Comparison of ENCODE assay signal across 1 cellular context in the genomic region with DNA sequence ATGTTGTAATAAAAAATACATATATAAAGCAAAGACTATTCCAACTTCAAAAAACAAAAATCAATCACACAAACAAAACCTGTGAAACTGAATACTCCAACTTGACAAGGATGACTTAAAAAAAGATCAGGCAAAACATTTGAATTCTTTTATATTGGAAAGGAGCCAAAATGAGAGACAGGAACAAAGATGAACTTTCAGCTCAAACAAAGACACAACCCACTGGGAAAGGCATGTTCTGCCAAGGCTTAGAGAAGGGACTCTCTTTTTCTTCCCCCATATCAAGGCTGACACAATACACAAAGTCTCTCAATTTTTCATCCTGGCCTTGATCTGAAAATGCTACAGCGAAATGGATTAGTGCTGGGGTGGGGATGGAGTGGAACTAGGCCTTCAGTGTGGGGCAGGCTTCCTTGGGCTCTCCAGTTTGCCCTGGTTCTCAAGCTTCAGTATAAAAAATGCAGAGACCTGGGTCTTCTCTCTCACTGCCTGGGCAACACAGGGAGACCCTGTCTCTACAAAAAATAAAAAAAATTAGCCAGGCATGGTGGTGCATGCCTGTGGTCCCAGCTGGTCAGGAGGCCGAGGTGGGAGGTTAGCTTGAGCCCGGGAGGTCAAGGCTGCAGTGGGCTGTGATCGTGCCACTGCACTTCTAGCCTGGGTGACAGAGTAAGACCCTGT.
A peak's percentile ranks its signal among the peaks of the same experiment; 100 is the strongest.
TF ChIP-seq lines count a peak whose summit lies in the region.

No MANE protein-coding gene starts in this region.

TF ChIP-seq in HepG2, 621 proteins besides CTCF, POLR2A, EP300 and RAD21 (continued from another document and continues in another):
- TF ChIP-seq, protein P1, sequence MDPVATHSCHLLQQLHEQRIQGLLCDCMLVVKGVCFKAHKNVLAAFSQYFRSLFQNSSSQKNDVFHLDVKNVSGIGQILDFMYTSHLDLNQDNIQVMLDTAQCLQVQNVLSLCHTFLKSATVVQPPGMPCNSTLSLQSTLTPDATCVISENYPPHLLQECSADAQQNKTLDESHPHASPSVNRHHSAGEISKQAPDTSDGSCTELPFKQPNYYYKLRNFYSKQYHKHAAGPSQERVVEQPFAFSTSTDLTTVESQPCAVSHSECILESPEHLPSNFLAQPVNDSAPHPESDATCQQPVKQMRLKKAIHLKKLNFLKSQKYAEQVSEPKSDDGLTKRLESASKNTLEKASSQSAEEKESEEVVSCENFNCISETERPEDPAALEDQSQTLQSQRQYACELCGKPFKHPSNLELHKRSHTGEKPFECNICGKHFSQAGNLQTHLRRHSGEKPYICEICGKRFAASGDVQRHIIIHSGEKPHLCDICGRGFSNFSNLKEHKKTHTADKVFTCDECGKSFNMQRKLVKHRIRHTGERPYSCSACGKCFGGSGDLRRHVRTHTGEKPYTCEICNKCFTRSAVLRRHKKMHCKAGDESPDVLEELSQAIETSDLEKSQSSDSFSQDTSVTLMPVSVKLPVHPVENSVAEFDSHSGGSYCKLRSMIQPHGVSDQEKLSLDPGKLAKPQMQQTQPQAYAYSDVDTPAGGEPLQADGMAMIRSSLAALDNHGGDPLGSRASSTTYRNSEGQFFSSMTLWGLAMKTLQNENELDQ (CRISPR knock-in tag; IDR thresholded peaks at IDR 0.05; ENCODE audit: borderline replicate concordance) = no peak
- no peak for TF ChIP-seq ZNF530 (CRISPR knock-in tag; IDR thresholded peaks at IDR 0.05; ENCODE audit: low read depth)
- no peak for TF ChIP-seq NFYC (CRISPR knock-in tag; IDR thresholded peaks at IDR 0.05)
- no peak for TF ChIP-seq SIN3B (IDR thresholded peaks at IDR 0.05; ENCODE audit: low read length)
- no peak for TF ChIP-seq KLF12 (CRISPR knock-in tag; IDR thresholded peaks at IDR 0.05; ENCODE audit: borderline replicate concordance)
- peak; percentile 79 for TF ChIP-seq ZNF501 (CRISPR knock-in tag; IDR thresholded peaks at IDR 0.05)
- TF ChIP-seq ZNF510 (CRISPR knock-in tag; IDR thresholded peaks at IDR 0.05; ENCODE audit: low read depth) = no peak
- 0 out of 2 replicates have a peak, but pooled peaks have one; percentile 3 for TF ChIP-seq ZNF644 (CRISPR knock-in tag; IDR thresholded peaks at IDR 0.05; ENCODE audit: low read depth)
- no peak for TF ChIP-seq MED13 (CRISPR knock-in tag; IDR thresholded peaks at IDR 0.05)
- TF ChIP-seq, protein P2, sequence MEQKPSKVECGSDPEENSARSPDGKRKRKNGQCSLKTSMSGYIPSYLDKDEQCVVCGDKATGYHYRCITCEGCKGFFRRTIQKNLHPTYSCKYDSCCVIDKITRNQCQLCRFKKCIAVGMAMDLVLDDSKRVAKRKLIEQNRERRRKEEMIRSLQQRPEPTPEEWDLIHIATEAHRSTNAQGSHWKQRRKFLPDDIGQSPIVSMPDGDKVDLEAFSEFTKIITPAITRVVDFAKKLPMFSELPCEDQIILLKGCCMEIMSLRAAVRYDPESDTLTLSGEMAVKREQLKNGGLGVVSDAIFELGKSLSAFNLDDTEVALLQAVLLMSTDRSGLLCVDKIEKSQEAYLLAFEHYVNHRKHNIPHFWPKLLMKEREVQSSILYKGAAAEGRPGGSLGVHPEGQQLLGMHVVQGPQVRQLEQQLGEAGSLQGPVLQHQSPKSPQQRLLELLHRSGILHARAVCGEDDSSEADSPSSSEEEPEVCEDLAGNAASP (CRISPR knock-in tag; IDR thresholded peaks at IDR 0.05; ENCODE audit: borderline replicate concordance) = peak; percentile 24; the same call in 1 of the 2 replicates
- no peak for TF ChIP-seq ZNF580 (CRISPR knock-in tag; IDR thresholded peaks at IDR 0.05; ENCODE audit: borderline replicate concordance, low read depth)
- peak; percentile 95 for TF ChIP-seq SALL1 (CRISPR knock-in tag; IDR thresholded peaks at IDR 0.05)
- no peak for TF ChIP-seq ZBTB43 (CRISPR knock-in tag; conservative IDR thresholded peaks at IDR 0.05)
- no peak for TF ChIP-seq HBP1 (CRISPR knock-in tag; IDR thresholded peaks at IDR 0.05; ENCODE audit: low read depth)
- TF ChIP-seq ZNF12 (CRISPR knock-in tag; IDR thresholded peaks at IDR 0.05) = no peak
- TF ChIP-seq, protein P3, sequence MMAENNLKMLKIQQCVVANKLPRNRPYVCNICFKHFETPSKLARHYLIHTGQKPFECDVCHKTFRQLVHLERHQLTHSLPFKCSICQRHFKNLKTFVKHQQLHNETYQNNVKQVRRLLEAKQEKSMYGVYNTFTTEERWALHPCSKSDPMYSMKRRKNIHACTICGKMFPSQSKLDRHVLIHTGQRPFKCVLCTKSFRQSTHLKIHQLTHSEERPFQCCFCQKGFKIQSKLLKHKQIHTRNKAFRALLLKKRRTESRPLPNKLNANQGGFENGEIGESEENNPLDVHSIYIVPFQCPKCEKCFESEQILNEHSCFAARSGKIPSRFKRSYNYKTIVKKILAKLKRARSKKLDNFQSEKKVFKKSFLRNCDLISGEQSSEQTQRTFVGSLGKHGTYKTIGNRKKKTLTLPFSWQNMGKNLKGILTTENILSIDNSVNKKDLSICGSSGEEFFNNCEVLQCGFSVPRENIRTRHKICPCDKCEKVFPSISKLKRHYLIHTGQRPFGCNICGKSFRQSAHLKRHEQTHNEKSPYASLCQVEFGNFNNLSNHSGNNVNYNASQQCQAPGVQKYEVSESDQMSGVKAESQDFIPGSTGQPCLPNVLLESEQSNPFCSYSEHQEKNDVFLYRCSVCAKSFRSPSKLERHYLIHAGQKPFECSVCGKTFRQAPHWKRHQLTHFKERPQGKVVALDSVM (CRISPR knock-in tag; IDR thresholded peaks at IDR 0.05) = peak; percentile 99
- TF ChIP-seq NR2F6 (IDR thresholded peaks at IDR 0.05) = peak; percentile 79
- TF ChIP-seq NR2F6 (CRISPR knock-in tag; IDR thresholded peaks at IDR 0.05) = peak; percentile 89
- peak; percentile 50 for TF ChIP-seq FOSL2 (CRISPR knock-in tag; IDR thresholded peaks at IDR 0.05)
- no peak for TF ChIP-seq ZNF790 (CRISPR knock-in tag; IDR thresholded peaks at IDR 0.05; ENCODE audit: borderline replicate concordance)
- TF ChIP-seq CREM (IDR thresholded peaks at IDR 0.05) = peak; percentile 74
- TF ChIP-seq CREM (CRISPR knock-in tag; IDR thresholded peaks at IDR 0.05) = no peak
- no peak for TF ChIP-seq RARG (CRISPR knock-in tag; IDR thresholded peaks at IDR 0.05; ENCODE audit: low read depth)
- TF ChIP-seq, protein P4, sequence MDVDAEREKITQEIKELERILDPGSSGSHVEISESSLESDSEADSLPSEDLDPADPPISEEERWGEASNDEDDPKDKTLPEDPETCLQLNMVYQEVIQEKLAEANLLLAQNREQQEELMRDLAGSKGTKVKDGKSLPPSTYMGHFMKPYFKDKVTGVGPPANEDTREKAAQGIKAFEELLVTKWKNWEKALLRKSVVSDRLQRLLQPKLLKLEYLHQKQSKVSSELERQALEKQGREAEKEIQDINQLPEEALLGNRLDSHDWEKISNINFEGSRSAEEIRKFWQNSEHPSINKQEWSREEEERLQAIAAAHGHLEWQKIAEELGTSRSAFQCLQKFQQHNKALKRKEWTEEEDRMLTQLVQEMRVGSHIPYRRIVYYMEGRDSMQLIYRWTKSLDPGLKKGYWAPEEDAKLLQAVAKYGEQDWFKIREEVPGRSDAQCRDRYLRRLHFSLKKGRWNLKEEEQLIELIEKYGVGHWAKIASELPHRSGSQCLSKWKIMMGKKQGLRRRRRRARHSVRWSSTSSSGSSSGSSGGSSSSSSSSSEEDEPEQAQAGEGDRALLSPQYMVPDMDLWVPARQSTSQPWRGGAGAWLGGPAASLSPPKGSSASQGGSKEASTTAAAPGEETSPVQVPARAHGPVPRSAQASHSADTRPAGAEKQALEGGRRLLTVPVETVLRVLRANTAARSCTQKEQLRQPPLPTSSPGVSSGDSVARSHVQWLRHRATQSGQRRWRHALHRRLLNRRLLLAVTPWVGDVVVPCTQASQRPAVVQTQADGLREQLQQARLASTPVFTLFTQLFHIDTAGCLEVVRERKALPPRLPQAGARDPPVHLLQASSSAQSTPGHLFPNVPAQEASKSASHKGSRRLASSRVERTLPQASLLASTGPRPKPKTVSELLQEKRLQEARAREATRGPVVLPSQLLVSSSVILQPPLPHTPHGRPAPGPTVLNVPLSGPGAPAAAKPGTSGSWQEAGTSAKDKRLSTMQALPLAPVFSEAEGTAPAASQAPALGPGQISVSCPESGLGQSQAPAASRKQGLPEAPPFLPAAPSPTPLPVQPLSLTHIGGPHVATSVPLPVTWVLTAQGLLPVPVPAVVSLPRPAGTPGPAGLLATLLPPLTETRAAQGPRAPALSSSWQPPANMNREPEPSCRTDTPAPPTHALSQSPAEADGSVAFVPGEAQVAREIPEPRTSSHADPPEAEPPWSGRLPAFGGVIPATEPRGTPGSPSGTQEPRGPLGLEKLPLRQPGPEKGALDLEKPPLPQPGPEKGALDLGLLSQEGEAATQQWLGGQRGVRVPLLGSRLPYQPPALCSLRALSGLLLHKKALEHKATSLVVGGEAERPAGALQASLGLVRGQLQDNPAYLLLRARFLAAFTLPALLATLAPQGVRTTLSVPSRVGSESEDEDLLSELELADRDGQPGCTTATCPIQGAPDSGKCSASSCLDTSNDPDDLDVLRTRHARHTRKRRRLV (CRISPR knock-in tag; IDR thresholded peaks at IDR 0.05) = 0 out of 2 replicates have a peak, but pooled peaks have one; percentile 64
- peak; percentile 45 for TF ChIP-seq ZFY (CRISPR knock-in tag; IDR thresholded peaks at IDR 0.05)
- TF ChIP-seq MAZ (IDR thresholded peaks at IDR 0.05; ENCODE audit: borderline replicate concordance, low read depth, low read length) = no peak
- no peak for TF ChIP-seq MAZ (CRISPR knock-in tag; IDR thresholded peaks at IDR 0.05; ENCODE audit: low read depth)
- TF ChIP-seq, protein P5, sequence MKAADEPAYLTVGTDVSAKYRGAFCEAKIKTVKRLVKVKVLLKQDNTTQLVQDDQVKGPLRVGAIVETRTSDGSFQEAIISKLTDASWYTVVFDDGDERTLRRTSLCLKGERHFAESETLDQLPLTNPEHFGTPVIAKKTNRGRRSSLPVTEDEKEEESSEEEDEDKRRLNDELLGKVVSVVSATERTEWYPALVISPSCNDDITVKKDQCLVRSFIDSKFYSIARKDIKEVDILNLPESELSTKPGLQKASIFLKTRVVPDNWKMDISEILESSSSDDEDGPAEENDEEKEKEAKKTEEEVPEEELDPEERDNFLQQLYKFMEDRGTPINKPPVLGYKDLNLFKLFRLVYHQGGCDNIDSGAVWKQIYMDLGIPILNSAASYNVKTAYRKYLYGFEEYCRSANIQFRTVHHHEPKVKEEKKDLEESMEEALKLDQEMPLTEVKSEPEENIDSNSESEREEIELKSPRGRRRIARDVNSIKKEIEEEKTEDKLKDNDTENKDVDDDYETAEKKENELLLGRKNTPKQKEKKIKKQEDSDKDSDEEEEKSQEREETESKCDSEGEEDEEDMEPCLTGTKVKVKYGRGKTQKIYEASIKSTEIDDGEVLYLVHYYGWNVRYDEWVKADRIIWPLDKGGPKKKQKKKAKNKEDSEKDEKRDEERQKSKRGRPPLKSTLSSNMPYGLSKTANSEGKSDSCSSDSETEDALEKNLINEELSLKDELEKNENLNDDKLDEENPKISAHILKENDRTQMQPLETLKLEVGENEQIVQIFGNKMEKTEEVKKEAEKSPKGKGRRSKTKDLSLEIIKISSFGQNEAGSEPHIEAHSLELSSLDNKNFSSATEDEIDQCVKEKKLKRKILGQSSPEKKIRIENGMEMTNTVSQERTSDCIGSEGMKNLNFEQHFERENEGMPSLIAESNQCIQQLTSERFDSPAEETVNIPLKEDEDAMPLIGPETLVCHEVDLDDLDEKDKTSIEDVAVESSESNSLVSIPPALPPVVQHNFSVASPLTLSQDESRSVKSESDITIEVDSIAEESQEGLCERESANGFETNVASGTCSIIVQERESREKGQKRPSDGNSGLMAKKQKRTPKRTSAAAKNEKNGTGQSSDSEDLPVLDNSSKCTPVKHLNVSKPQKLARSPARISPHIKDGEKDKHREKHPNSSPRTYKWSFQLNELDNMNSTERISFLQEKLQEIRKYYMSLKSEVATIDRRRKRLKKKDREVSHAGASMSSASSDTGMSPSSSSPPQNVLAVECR (CRISPR knock-in tag; IDR thresholded peaks at IDR 0.05; ENCODE audit: borderline replicate concordance) = peak; percentile 28; the same call in 1 of the 2 replicates
- TF ChIP-seq ZNF543 (CRISPR knock-in tag; IDR thresholded peaks at IDR 0.05) = no peak
- no peak for TF ChIP-seq GTF2F1 (IDR thresholded peaks at IDR 0.05; ENCODE audit: low read length)
- TF ChIP-seq KAT2B (IDR thresholded peaks at IDR 0.05; ENCODE audit: borderline replicate concordance, low read depth, low read length) = peak; percentile 58
- TF ChIP-seq CREB3 (CRISPR knock-in tag; IDR thresholded peaks at IDR 0.05) = no peak
- no peak for TF ChIP-seq RELA (CRISPR knock-in tag; IDR thresholded peaks at IDR 0.05)
- peak; percentile 29; the same call in 1 of the 2 replicates for TF ChIP-seq SOX13 (IDR thresholded peaks at IDR 0.05)
- TF ChIP-seq SOX13 (CRISPR knock-in tag; conservative IDR thresholded peaks at IDR 0.05 in 1 of 2, IDR thresholded peaks at IDR 0.05 in 1 of 2) = peak in 1 of 2 experiments; percentile 75; a peak in 2 of 4 replicates
- no peak for TF ChIP-seq SSRP1 (CRISPR knock-in tag; IDR thresholded peaks at IDR 0.05)
- TF ChIP-seq POGZ (CRISPR knock-in tag; IDR thresholded peaks at IDR 0.05) = peak; percentile 76
- no peak for TF ChIP-seq ZNF383 (CRISPR knock-in tag; IDR thresholded peaks at IDR 0.05; ENCODE audit: borderline replicate concordance)
- peak; percentile 75 for TF ChIP-seq ZBTB7B (CRISPR knock-in tag; IDR thresholded peaks at IDR 0.05)
